Comparison of ENCODE assay signal across 20 cellular contexts in genomic region chr3:7095116-7095515, GRCh38.
"Had no signal": no experiment of that assay in that cellular context is flagged by ENCODE, and none has a peak within 500 bp of the region (broad histone marks: within the 10 kb centered on the region; RNA-seq: fewer than 3 reads in every experiment).

No MANE protein-coding gene starts in this region.

- H3K27me3 ChIP-seq: colonic mucosa, esophagus muscularis mucosa, gastrocnemius medialis, heart right ventricle, stomach, transverse colon had no signal

- H3K4me1 Mint-ChIP-seq: naive thymus-derived CD4-positive, alpha-beta T cell; neural crest cell had no signal

- DNase-seq: colonic mucosa; dermis blood vessel endothelial cell; effector CD8-positive, alpha-beta T cell; gastrocnemius medialis; heart right ventricle; hypothalamus; islet precursor cell; left colon; naive thymus-derived CD4-positive, alpha-beta T cell; ovary; right cardiac atrium; small intestine; stimulated activated CD4-positive, alpha-beta T cell treated with anti-CD3 and anti-CD28 coated beads, Interleukin-12 subunit alpha, Interleukin-12 subunit beta, amount 100 ng/mL, for 4 hours; stimulated activated naive CD4-positive, alpha-beta T cell; stomach; substantia nigra; transverse colon had no signal

- ATAC-seq: gastrocnemius medialis; heart right ventricle; left colon; naive thymus-derived CD4-positive, alpha-beta T cell; right cardiac atrium had no signal

- H3K4me3 ChIP-seq: colonic mucosa, esophagus muscularis mucosa, gastrocnemius medialis, heart right ventricle, ovary, stomach, thoracic aorta, transverse colon had no signal

- H3K36me3 Mint-ChIP-seq: naive thymus-derived CD4-positive, alpha-beta T cell had no signal

- H3K27ac ChIP-seq: colonic mucosa, esophagus muscularis mucosa, gastrocnemius medialis, heart right ventricle, ovary, stomach, thoracic aorta, transverse colon had no signal

- H3K36me3 ChIP-seq: colonic mucosa, esophagus muscularis mucosa, gastrocnemius medialis, heart right ventricle, ovary, stomach, thoracic aorta, transverse colon had no signal

- H3K27ac Mint-ChIP-seq: naive thymus-derived CD4-positive, alpha-beta T cell had no signal

- H3K4me3 Mint-ChIP-seq: naive thymus-derived CD4-positive, alpha-beta T cell; neural crest cell had no signal

- H3K27me3 Mint-ChIP-seq: naive thymus-derived CD4-positive, alpha-beta T cell had no signal
